8 cellular contexts compared by ENCODE assay signal in the genomic region with DNA sequence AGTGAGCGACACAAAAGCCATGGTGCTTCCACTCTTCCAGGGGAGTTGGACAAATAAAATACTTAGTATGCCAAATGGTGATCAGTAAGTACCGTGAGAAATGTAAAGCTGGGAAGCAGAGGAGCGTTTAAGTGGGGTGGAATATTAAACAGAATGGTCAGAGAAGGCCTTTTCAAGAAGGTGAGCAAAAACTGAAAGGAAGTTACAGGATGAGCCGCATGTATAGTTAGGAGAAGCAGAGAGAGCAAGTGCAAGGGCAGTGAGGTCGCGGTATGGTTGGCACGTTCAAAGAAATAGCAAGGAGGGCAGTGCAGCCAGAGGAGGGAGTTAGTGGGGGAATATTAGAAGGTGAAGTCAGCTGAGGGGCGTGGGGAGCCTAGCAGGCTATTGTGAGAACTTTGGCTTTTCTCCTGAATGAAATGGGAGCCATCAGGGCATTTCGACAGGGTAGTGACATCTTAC. TPM values are rescaled to one million over a fixed set of nuclear protein-coding genes. Genes with fewer than 3 reads are reported as not detected.
DNase-seq lines count a peak whose midpoint lies in the region; ATAC-seq and TF ChIP-seq lines count a peak whose summit lies in the region.

No MANE protein-coding gene starts in this region.

- peaks cover 53% of the 10 kb centered on the region for H3K36me3 ChIP-seq in BLaER1
- H3K36me3 ChIP-seq in ascending aorta = peaks cover 13 to 19% of the 10 kb centered on the region in 2 donors
- H3K36me3 ChIP-seq in liver (ENCODE audit: control insufficient read depth in 4 of 4, insufficient read depth in 3 of 4, low read depth in 1 of 4, low read length in 3 of 4) = peaks cover 5 to 21% (median 12%) of the 10 kb centered on the region in 4 donors

- intact Hi-C loops in ascending aorta (cut with DNase I) = loop anchor here (1.0 to 5.0 kb wide), 4 partner anchors 17 to 267 kb away; partner anchors contain the start of genes CCDC24, IPO13, SLC6A9 and ST3GAL3

- no peak for TF ChIP-seq RAD21 in liver (IDR thresholded peaks at IDR 0.05)

- peak overlapping the region; percentile 95 for H3K4me3 Mint-ChIP-seq in type B pancreatic cell

- peaks cover 26% of the 10 kb centered on the region for H3K36me3 Mint-ChIP-seq in type B pancreatic cell

- peak overlapping the region; percentile 94 for H3K4me2 ChIP-seq in BLaER1

- WGBS in liver = 43% methylated on average over 9 of the region's 9 CpGs

- H3K9ac ChIP-seq in BLaER1 (peak overlapping the region; percentile 96), liver (ENCODE audit: low read depth in 1 of 2, low read length in 2 of 2) (peak overlapping the region in 1 of 2 donors; percentile 45)

- H3K27ac ChIP-seq in BLaER1 (peak overlapping the region; percentile 94), ascending aorta (peak overlapping the region; percentile 84 to 89), liver (ENCODE audit: low read depth in 1 of 2, low read length in 2 of 2) (peak overlapping the region; percentile 93 to 96)

- TF ChIP-seq CTCF in ascending aorta (IDR thresholded peaks at IDR 0.05) = no peak
- TF ChIP-seq CTCF in liver (IDR thresholded peaks at IDR 0.05; ENCODE audit: low read depth, low read length, missing input control) = no peak
- TF ChIP-seq CTCF in type B pancreatic cell (conservative IDR thresholded peaks at IDR 0.05) = no peak

- peak overlapping the region; percentile 93 for H3K4me3 ChIP-seq in BLaER1
- H3K4me3 ChIP-seq in ascending aorta = peak overlapping the region; percentile 71 to 78
- H3K4me3 ChIP-seq in liver (ENCODE audit: low read depth in 1 of 3, low read length in 3 of 3) = peak overlapping the region; percentile 87 to 93 (median 88)

- DNase-seq in ascending aorta (ENCODE audit: low spot score in 2 of 2) = no peak
- DNase-seq in type B pancreatic cell (ENCODE audit: extremely low spot score, unreplicated experiment) = no peak
- DNase-seq in HuH-7 (ENCODE audit: low spot score) = no peak
- DNase-seq in AG08395 (ENCODE audit: low spot score) = no peak
- DNase-seq in GM19238 (ENCODE audit: insufficient read length, low spot score) = no peak

- no peaks in the 10 kb centered on the region for H3K27me3 Mint-ChIP-seq in type B pancreatic cell

- peak; percentile 1 for ATAC-seq in HG03196 (IDR thresholded peaks at IDR 0.05; ENCODE audit: unreplicated experiment)

- H3K4me1 ChIP-seq in BLaER1 (peaks cover 53% of the 10 kb centered on the region), ascending aorta (peaks cover 17 to 35% of the 10 kb centered on the region in 2 donors), liver (ENCODE audit: control insufficient read depth in 4 of 4, insufficient read depth in 4 of 4, low read length in 3 of 4) (peaks cover 8 to 63% (median 52%) of the 10 kb centered on the region in 4 donors)

- no peaks in the 10 kb centered on the region for H3K9me3 Mint-ChIP-seq in type B pancreatic cell

- H3K4me1 Mint-ChIP-seq in type B pancreatic cell (ENCODE audit: unreplicated experiment) = peaks cover 50% of the 10 kb centered on the region

- H3K27ac Mint-ChIP-seq in type B pancreatic cell = peak overlapping the region; percentile 95

- no peaks in the 10 kb centered on the region for H3K9me3 ChIP-seq in BLaER1
- H3K9me3 ChIP-seq in ascending aorta = no peaks in the 10 kb centered on the region
- H3K9me3 ChIP-seq in liver (ENCODE audit: control insufficient read depth in 4 of 4, low read length in 3 of 4) = no peaks in the 10 kb centered on the region

- peaks cover 52% of the 10 kb centered on the region for H4K20me1 ChIP-seq in BLaER1

- H3K27me3 ChIP-seq in BLaER1 (no peaks in the 10 kb centered on the region), ascending aorta (no peaks in the 10 kb centered on the region), liver (ENCODE audit: control insufficient read depth in 4 of 4, insufficient read depth in 4 of 4, low read length in 3 of 4) (no peaks in the 10 kb centered on the region)

TF ChIP-seq in liver, 16 proteins besides CTCF, POLR2A, EP300 and RAD21:
- no peak for TF ChIP-seq FOXA1 (IDR thresholded peaks at IDR 0.05)
- TF ChIP-seq JUND (IDR thresholded peaks at IDR 0.05) = no peak
- no peak for TF ChIP-seq YY1 (IDR thresholded peaks at IDR 0.05)
TF ChIP-seq in liver: peak in this region for 0.

RNA-seq across cellular contexts. Expression of gene ATP6V0B, which starts 0.7 kb away (rescaled TPM):
- 115 TPM for total RNA-seq in ascending aorta
- 10 to 100 TPM; 69.5 to 99.5 TPM for total RNA-seq in liver
- 100 to 1,000 TPM; 158 to 277 TPM for polyA plus RNA-seq in liver
- 115 and 135 TPM in 2 replicates for total RNA-seq in type B pancreatic cell (ENCODE audit: low replicate concordance)

RNA-seq across cellular contexts. Expression of gene DPH2, which starts 4.2 kb away (rescaled TPM):
- total RNA-seq in ascending aorta (69.3 TPM), liver (10 to 100 TPM in 1 of 2 donors, 1 to 10 TPM in 1; 9.3 to 20.9 TPM), type B pancreatic cell (ENCODE audit: low replicate concordance) (25.7 and 30.2 TPM in 2 replicates)
- 10 to 100 TPM; 13.0 to 17.7 TPM for polyA plus RNA-seq in liver

RNA-seq across cellular contexts. Expression of gene B4GALT2, which starts 5.0 kb away (rescaled TPM):
- total RNA-seq in ascending aorta (93.2 TPM), liver (10 to 100 TPM; 12.8 to 19.4 TPM), type B pancreatic cell (ENCODE audit: low replicate concordance) (44.3 and 54.8 TPM in 2 replicates)
- polyA plus RNA-seq in liver = 10 to 100 TPM in 1 of 2 donors, 1 to 10 TPM in 1; 2.9 to 31.5 TPM

RNA-seq across cellular contexts. Expression of gene CCDC24, which starts 17.4 kb away (rescaled TPM):
- total RNA-seq in ascending aorta (4.8 TPM), liver (1 to 10 TPM in 1 of 2 donors, under 1 TPM in 1; 0.92 to 4.2 TPM), type B pancreatic cell (ENCODE audit: low replicate concordance) (14.9 and 15.6 TPM in 2 replicates)
- 1 to 10 TPM; 2.2 to 2.5 TPM for polyA plus RNA-seq in liver

RNA-seq across cellular contexts. Expression of gene IPO13, which starts 27.3 kb away (rescaled TPM):
- total RNA-seq in ascending aorta (6.2 TPM), liver (10 to 100 TPM in 1 of 2 donors, 1 to 10 TPM in 1; 9.1 to 15.1 TPM), type B pancreatic cell (ENCODE audit: low replicate concordance) (31.5 and 39.4 TPM in 2 replicates)
- polyA plus RNA-seq in liver = 10 to 100 TPM in 1 of 2 donors, 1 to 10 TPM in 1; 8.6 to 12.0 TPM
